ENCODE assay signal across 33 cellular contexts in genomic region chr10:128932071-128932820, GRCh38.
"Had no signal": no experiment of that assay in that cellular context is flagged by ENCODE, and none has a peak within 500 bp of the region (broad histone marks: within the 10 kb centered on the region; RNA-seq: fewer than 3 reads in every experiment).

No MANE protein-coding gene starts in this region.

- FAIRE-seq: pancreas had no signal

- H3K36me3 ChIP-seq: ascending aorta, heart left ventricle, lower lobe of right lung, pancreas, prostate gland, sigmoid colon, stomach, suprapubic skin, tibial artery, upper lobe of right lung had no signal

- H3K4me3 Mint-ChIP-seq: activated naive CD8-positive, alpha-beta T cell; effector memory CD8-positive, alpha-beta T cell; natural killer cell treated with Interleukin-12 subunit alpha and Interleukin-12 subunit beta and Interleukin-15 and Interleukin-18, amount 100 ng/mL, for 72 hours; stimulated activated naive B cell treated with anti-CD40 and anti-IgM and Interleukin-4, amounts not matched to agents 10 μg/mL and 1 μg/mL and 100 μg/mL, for 72 hours had no signal

- H3K27ac ChIP-seq: ascending aorta, foreskin keratinocyte, heart left ventricle, lower lobe of right lung, pancreas, prostate gland, sigmoid colon, stomach, suprapubic skin, tibial artery, upper lobe of right lung had no signal

- H3K4me3 ChIP-seq: ascending aorta, heart left ventricle, lower lobe of right lung, pancreas, prostate gland, sigmoid colon, smooth muscle cell, stomach, suprapubic skin, tibial artery, upper lobe of right lung had no signal

- H3K9me3 Mint-ChIP-seq: brain; natural killer cell treated with Interleukin-12 subunit alpha and Interleukin-12 subunit beta and Interleukin-15 and Interleukin-18, amount 100 ng/mL, for 72 hours had no signal

- H3K36me3 Mint-ChIP-seq: activated naive CD8-positive, alpha-beta T cell; brain; natural killer cell treated with Interleukin-12 subunit alpha and Interleukin-12 subunit beta and Interleukin-15 and Interleukin-18, amount 100 ng/mL, for 72 hours; stimulated activated naive B cell treated with anti-CD40 and anti-IgM and Interleukin-4, amounts not matched to agents 10 μg/mL and 1 μg/mL and 100 μg/mL, for 72 hours had no signal

- H3K27ac Mint-ChIP-seq: activated naive CD8-positive, alpha-beta T cell; effector memory CD8-positive, alpha-beta T cell; natural killer cell treated with Interleukin-12 subunit alpha and Interleukin-12 subunit beta and Interleukin-15 and Interleukin-18, amount 100 ng/mL, for 72 hours; stimulated activated naive B cell treated with anti-CD40 and anti-IgM and Interleukin-4, amounts not matched to agents 10 μg/mL and 1 μg/mL and 100 μg/mL, for 72 hours had no signal

- DNase-seq: activated CD4-positive, alpha-beta T cell treated with anti-CD3 and anti-CD28 coated beads for 4 hours; activated CD4-positive, alpha-beta T cell treated with anti-CD3 and anti-CD28 coated beads, Interleukin-2, amount 50 U/mL, for 4 hours; activated effector memory CD4-positive, alpha-beta T cell treated with Interleukin-2 at 50 U/mL for 16 hours; activated naive CD4-positive, alpha-beta T cell treated with Interleukin-2 at 50 U/mL for 16 hours; activated T-cell treated with anti-CD3 and anti-CD28 coated beads for 4 hours; caudate nucleus; cortex of kidney; effector memory CD8-positive, alpha-beta T cell; foreskin keratinocyte; heart left ventricle; hypothalamus; kidney glomerular epithelial cell; lower lobe of right lung; mesendoderm; nucleus accumbens; pancreas; retina; sigmoid colon; stimulated activated CD4-positive, alpha-beta T cell treated with anti-CD3 and anti-CD28 coated beads, Interleukin-1b, Interleukin-23, amount 100 ng/mL, for 48 hours; stimulated activated CD4-positive, alpha-beta T cell treated with anti-CD3 and anti-CD28 coated beads, Interleukin-4, amount 100 ng/mL, for 4 hours; stimulated activated CD8-positive, alpha-beta memory T cell treated with anti-CD3 and anti-CD28 coated beads, Interleukin-4, amount 100 ng/mL, for 48 hours; stimulated activated naive B cell treated with anti-CD40 and anti-IgM and Interleukin-4, amounts not matched to agents 10 μg/mL and 1 μg/mL and 100 μg/mL, for 72 hours; stomach; T-helper 1 cell; tibial artery; upper lobe of right lung had no signal

- H3K27me3 ChIP-seq: ascending aorta, foreskin keratinocyte, pancreas, sigmoid colon, suprapubic skin, upper lobe of right lung had no signal

- H3K4me1 Mint-ChIP-seq: stimulated activated naive B cell treated with anti-CD40 and anti-IgM and Interleukin-4, amounts not matched to agents 10 μg/mL and 1 μg/mL and 100 μg/mL, for 72 hours had no signal

- H3K4me1 ChIP-seq: ascending aorta, foreskin keratinocyte, prostate gland had no signal

- H3K9me3 ChIP-seq: ascending aorta, heart left ventricle, lower lobe of right lung, pancreas, prostate gland, sigmoid colon, stomach, suprapubic skin, tibial artery, upper lobe of right lung had no signal

- H3K4me2 ChIP-seq: smooth muscle cell had no signal
